8 cellular contexts compared by ENCODE assay signal in genomic region chr17:66673668-66674276, GRCh38.
DNase-seq lines count a peak whose midpoint lies in the region; ATAC-seq and TF ChIP-seq lines count a peak whose summit lies in the region.

No MANE protein-coding gene starts in this region.

- peaks cover 13% of the 10 kb centered on the region for H3K4me1 ChIP-seq in Caco-2
- H3K4me1 ChIP-seq in SK-N-SH (ENCODE audit: control insufficient read depth in 1 of 2, insufficient read depth in 2 of 2, low read depth in 1 of 2, low read length in 1 of 2): peaks cover 3 to 15% of the 10 kb centered on the region in 2 experiments; a peak in 2 of 4 replicates
- no peaks in the 10 kb centered on the region for H3K4me1 ChIP-seq in right cardiac atrium (ENCODE audit: control insufficient read depth, insufficient read depth, low read length)
- H3K4me1 ChIP-seq in rectal smooth muscle tissue (ENCODE audit: control insufficient read depth, insufficient read depth, low read length): peaks cover 19% of the 10 kb centered on the region

- H3K4me3 ChIP-seq in Caco-2 (ENCODE audit: low read depth, low read length) (no peak overlapping the region), SK-N-SH (ENCODE audit: low read depth in 2 of 2, low read length in 1 of 2) (no peak overlapping the region; a peak in 1 of 4 replicates), astrocyte of the cerebellum (ENCODE audit: low read depth, low read length) (no peak overlapping the region), right cardiac atrium (ENCODE audit: low read length) (no peak overlapping the region), rectal smooth muscle tissue (ENCODE audit: low read length) (no peak overlapping the region)

- POLR2A ChIA-PET in Caco-2 (lab: Charles Lee) (no interaction called here), SK-N-SH (lab: Yijun Ruan, JAX) (no interaction called here)

- peaks cover 32% of the 10 kb centered on the region for H4K20me1 ChIP-seq in SK-N-SH (ENCODE audit: insufficient read depth)

- TF ChIP-seq EP300 in SK-N-SH (IDR thresholded peaks at IDR 0.05; ENCODE audit: borderline replicate concordance in 1 of 2, low read depth in 1 of 2, low read length in 1 of 2): 0 out of 4 replicates have a peak, but pooled peaks of 1 of the 2 experiments have one; percentile 21

- peaks cover 35% of the 10 kb centered on the region for H3K79me2 ChIP-seq in SK-N-SH (ENCODE audit: insufficient read depth)

- peak; percentile 69 to 70 for ATAC-seq in right cardiac atrium
- ATAC-seq in HG03378 (IDR thresholded peaks at IDR 0.05; ENCODE audit: unreplicated experiment): no peak

- BruUV-seq in Caco-2 (replicated peaks; lab: Mats Ljungman, UMichigan): no TSS peak

- H3K27me3 Mint-ChIP-seq in Caco-2 (ENCODE audit: insufficient read depth, unreplicated experiment): no peaks in the 10 kb centered on the region

- peaks cover 17% of the 10 kb centered on the region for H3F3A ChIP-seq in SK-N-SH (replicated peaks; ENCODE audit: insufficient read depth)

- no peak overlapping the region for H3K4me3 Mint-ChIP-seq in Caco-2 (ENCODE audit: unreplicated experiment)

- TF ChIP-seq CTCF in Caco-2 (IDR thresholded peaks at IDR 0.05; ENCODE audit: insufficient read depth in 1 of 2, low read depth in 1 of 2, low read length in 1 of 2, severe bottlenecking in 1 of 2, unreplicated experiment in 1 of 2) (peak; percentile 66 to 81), SK-N-SH (IDR thresholded peaks at IDR 0.05) (peak; percentile 90), astrocyte of the cerebellum (IDR thresholded peaks at IDR 0.05; ENCODE audit: low read depth, low read length, missing control alignments) (peak; percentile 79)

- CTCF ChIA-PET in Caco-2 (lab: Charles Lee) (interaction anchor here (0.6 to 1.0 kb wide), 11 partner anchors 10 to 473 kb away, joined by 3 to 16 read pairs (median 4); no protein-coding TSS in a partner anchor), SK-N-SH (lab: Yijun Ruan, JAX) (interaction anchor here (0.5 to 9.6 kb wide), 74 partner anchors 8 to 1441 kb away, joined by 3 to 90 read pairs (median 4); partner anchors contain the start of gene PRKCA)

- peak; percentile 99 for TF ChIP-seq RAD21 in SK-N-SH (IDR thresholded peaks at IDR 0.05; ENCODE audit: low read length)

- in situ Hi-C loops in astrocyte of the cerebellum (cut with HindIII; ENCODE audit: low sequenced_read_pairs): no loop called here

- H2AFZ ChIP-seq in SK-N-SH (ENCODE audit: low read depth): no peak overlapping the region

- peak overlapping the region; percentile 12 to 36; a peak in 3 of 4 replicates for H3K27ac ChIP-seq in SK-N-SH (ENCODE audit: low read depth in 2 of 2, low read length in 1 of 2)
- no peak overlapping the region for H3K27ac ChIP-seq in right cardiac atrium (ENCODE audit: low read length)
- peak overlapping the region; percentile 68 for H3K27ac ChIP-seq in rectal smooth muscle tissue (ENCODE audit: low read depth, low read length)

- intact Hi-C loops in Caco-2 (cut with micrococcal nuclease; ENCODE audit: unreplicated experiment) (loop anchor here (1.0 to 10.0 kb wide), 5 partner anchors 49 to 473 kb away; no protein-coding TSS in a partner anchor), right cardiac atrium (cut with DNase I) (loop anchor here in 1 of 4 donors (10.0 kb wide), 1 partner anchor 419 kb away; no protein-coding TSS in a partner anchor)

- no peaks in the 10 kb centered on the region for H3K36me3 ChIP-seq in Caco-2 (ENCODE audit: control insufficient read depth, insufficient read depth, low read length)
- peaks cover 19 to 22% of the 10 kb centered on the region in 2 experiments for H3K36me3 ChIP-seq in SK-N-SH (replicated peaks in 1 of 2; ENCODE audit: control insufficient read depth in 1 of 2, insufficient read depth in 2 of 2, low read length in 1 of 2)
- no peaks in the 10 kb centered on the region for H3K36me3 ChIP-seq in rectal smooth muscle tissue (ENCODE audit: control insufficient read depth, insufficient read depth, low read length)

- no peaks in the 10 kb centered on the region for H3K9me2 ChIP-seq in SK-N-SH

- H3K9me3 Mint-ChIP-seq in Caco-2 (ENCODE audit: unreplicated experiment): peaks cover 6% of the 10 kb centered on the region

- peak overlapping the region; percentile 14 for H3K27ac Mint-ChIP-seq in Caco-2 (ENCODE audit: unreplicated experiment)

- H3K9ac ChIP-seq in SK-N-SH: no peak overlapping the region
- H3K9ac ChIP-seq in rectal smooth muscle tissue (ENCODE audit: low read length): no peak overlapping the region

- H3K9me3 ChIP-seq in Caco-2 (no peaks in the 10 kb centered on the region), SK-N-SH (no peaks in the 10 kb centered on the region), right cardiac atrium (ENCODE audit: control insufficient read depth, low read length) (no peaks in the 10 kb centered on the region)

- H3K4me1 Mint-ChIP-seq in Caco-2 (ENCODE audit: low read depth, unreplicated experiment): peaks cover 19% of the 10 kb centered on the region

- no peak overlapping the region for H3K4me2 ChIP-seq in SK-N-SH

- H3K27me3 ChIP-seq in Caco-2 (replicated peaks; ENCODE audit: control insufficient read depth, insufficient read depth, low read length) (no peaks in the 10 kb centered on the region), SK-N-SH (ENCODE audit: insufficient read depth) (no peaks in the 10 kb centered on the region), right cardiac atrium (ENCODE audit: control insufficient read depth, insufficient read depth) (no peaks in the 10 kb centered on the region), rectal smooth muscle tissue (ENCODE audit: control insufficient read depth, insufficient read depth, low read length) (no peaks in the 10 kb centered on the region)

- peaks cover 5% of the 10 kb centered on the region for H3K36me3 Mint-ChIP-seq in Caco-2 (ENCODE audit: insufficient read depth, unreplicated experiment)

- DNase-seq in Caco-2 (peak; percentile 54 to 72), HuH-7 (ENCODE audit: low spot score) (peak; percentile 55), SK-N-SH (peak; percentile 70), astrocyte of the cerebellum (ENCODE audit: low read depth) (peak; percentile 44), right cardiac atrium (no peak), 8988T (no peak)

- WGBS in SK-N-SH (ENCODE audit: low lambda C conversion rate): 60% methylated on average over 8 of the region's 8 CpGs
- WGBS in right cardiac atrium: 18% methylated on average over 8 of the region's 8 CpGs

TF ChIP-seq in SK-N-SH, 30 proteins besides CTCF, POLR2A, EP300 and RAD21 (continues in another document):
- no peak for TF ChIP-seq USF1 (IDR thresholded peaks at IDR 0.05; ENCODE audit: borderline replicate concordance, low read depth)
- no peak for TF ChIP-seq MEF2A (IDR thresholded peaks at IDR 0.05; ENCODE audit: borderline replicate concordance, low read depth)
- no peak for TF ChIP-seq NRF1 (IDR thresholded peaks at IDR 0.05; ENCODE audit: low read depth, low read length)
- no peak for TF ChIP-seq FOXM1 (IDR thresholded peaks at IDR 0.05; ENCODE audit: low read depth)
- no peak for TF ChIP-seq GABPA (IDR thresholded peaks at IDR 0.05; ENCODE audit: low read depth)
- TF ChIP-seq RFX5 (IDR thresholded peaks at IDR 0.05; ENCODE audit: low read length): no peak
- TF ChIP-seq USF2 (IDR thresholded peaks at IDR 0.05; ENCODE audit: borderline replicate concordance, low read depth, low read length): no peak
- peak; percentile 84 for TF ChIP-seq SMC3 (IDR thresholded peaks at IDR 0.05; ENCODE audit: low read depth, low read length)
- no peak; the same call in 1 of the 2 replicates for TF ChIP-seq NFIC (IDR thresholded peaks at IDR 0.05; ENCODE audit: borderline replicate concordance)
- no peak for TF ChIP-seq JUND (IDR thresholded peaks at IDR 0.05)
- no peak for TF ChIP-seq ZBTB33 (IDR thresholded peaks at IDR 0.05; ENCODE audit: borderline replicate concordance, low read depth)
- TF ChIP-seq TEAD4 (IDR thresholded peaks at IDR 0.05; ENCODE audit: borderline replicate concordance, insufficient read depth): no peak
- TF ChIP-seq RCOR1 (IDR thresholded peaks at IDR 0.05; ENCODE audit: low read length): no peak
- TF ChIP-seq MAX (IDR thresholded peaks at IDR 0.05; ENCODE audit: low read depth): no peak
- TF ChIP-seq ELF1 (IDR thresholded peaks at IDR 0.05): no peak
- TF ChIP-seq CHD2 (IDR thresholded peaks at IDR 0.05; ENCODE audit: low read length, partially characterized antibody): peak; percentile 33
- no peak for TF ChIP-seq RXRA (IDR thresholded peaks at IDR 0.05; ENCODE audit: borderline replicate concordance, low read depth)
- no peak for TF ChIP-seq YY1 (IDR thresholded peaks at IDR 0.05; ENCODE audit: low read depth)

Comparison
In these comparisons a context has a peak if more than half of its experiments do, and no peak if none do; other contexts are left out.
1. DNase-seq: peak in Caco-2 (2 of 2), HuH-7 (single experiment), SK-N-SH (single experiment) and astrocyte of the cerebellum (single experiment); none in right cardiac atrium (0 of 3) and 8988T (single experiment).
2. Peak in every context shown above with its lines, with median percentiles within 50 percentile points of each other: CTCF ChIP-seq.